In the genomic region with DNA sequence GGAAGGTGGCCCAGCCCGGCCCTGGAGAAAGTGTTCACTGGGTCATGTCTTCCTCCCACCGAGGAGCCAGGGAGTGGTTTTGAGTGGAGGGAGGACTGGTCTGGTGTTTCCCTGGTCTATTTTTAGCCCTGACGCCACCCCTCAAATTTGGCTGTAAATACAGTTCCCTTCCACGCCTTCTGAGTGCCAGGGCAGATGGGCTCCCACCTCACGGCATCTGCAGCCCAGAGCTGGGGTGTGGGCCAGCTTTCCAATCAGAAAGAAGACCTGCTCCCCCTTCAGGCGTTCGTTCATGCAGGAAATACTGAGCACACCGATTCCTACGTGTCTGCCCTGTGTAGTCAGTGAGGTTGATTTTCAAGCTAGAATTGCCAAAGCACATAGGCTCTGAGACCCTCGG, we compare ENCODE assay signal across 8 cellular contexts. TPM values are rescaled to one million over a fixed set of nuclear protein-coding genes. Genes with fewer than 3 reads are reported as not detected.
DNase-seq lines count a peak whose midpoint lies in the region; ATAC-seq and TF ChIP-seq lines count a peak whose summit lies in the region.

No MANE protein-coding gene starts in this region.

- peak; percentile 14 for DNase-seq in T-helper 2 cell treated with Interferon-gamma antibody and Interleukin-4, amounts not matched to agents 5 μg/mL and 100 μg/mL, for 36 hours (ENCODE audit: low spot score)
- DNase-seq in cerebellum (ENCODE audit: low spot score) (peak; percentile 31), islet precursor cell (no peak), hippocampal formation (lab: John Stamatoyannopoulos, UW) (no peak)

- peak overlapping the region; percentile 72 for H3K27ac Mint-ChIP-seq in T-helper 2 cell treated with Interferon-gamma antibody and Interleukin-4, amounts not matched to agents 5 μg/mL and 100 μg/mL, for 36 hours
- peak overlapping the region; percentile 50 to 78 (median 77) for H3K27ac Mint-ChIP-seq in nephron

- peak; percentile 28 to 47 (median 39) for TF ChIP-seq CTCF in nephron (IDR thresholded peaks at IDR 0.05; ENCODE audit: unreplicated experiment in 3 of 3)

- H3K27me3 Mint-ChIP-seq in T-helper 2 cell treated with Interferon-gamma antibody and Interleukin-4, amounts not matched to agents 5 μg/mL and 100 μg/mL, for 36 hours (ENCODE audit: low read depth), result no peaks in the 10 kb centered on the region
- no peaks in the 10 kb centered on the region for H3K27me3 Mint-ChIP-seq in nephron (ENCODE audit: low read depth)

- peaks cover 21% of the 10 kb centered on the region for H3K4me1 Mint-ChIP-seq in T-helper 2 cell treated with Interferon-gamma antibody and Interleukin-4, amounts not matched to agents 5 μg/mL and 100 μg/mL, for 36 hours (ENCODE audit: low read depth)
- peaks cover 25% of the 10 kb centered on the region for H3K4me1 Mint-ChIP-seq in nephron

- peak overlapping the region; percentile 62 for H3K4me3 Mint-ChIP-seq in T-helper 2 cell treated with Interferon-gamma antibody and Interleukin-4, amounts not matched to agents 5 μg/mL and 100 μg/mL, for 36 hours
- H3K4me3 Mint-ChIP-seq in nephron, result no peak overlapping the region

- no peaks in the 10 kb centered on the region for H3K9me3 Mint-ChIP-seq in T-helper 2 cell treated with Interferon-gamma antibody and Interleukin-4, amounts not matched to agents 5 μg/mL and 100 μg/mL, for 36 hours
- no peaks in the 10 kb centered on the region for H3K9me3 Mint-ChIP-seq in nephron

- ATAC-seq in GM19351 (IDR thresholded peaks at IDR 0.05; ENCODE audit: unreplicated experiment), result peak; percentile 58
- no peak for ATAC-seq in GM21381 (IDR thresholded peaks at IDR 0.05; ENCODE audit: unreplicated experiment)
- ATAC-seq in GM19397 (IDR thresholded peaks at IDR 0.05; ENCODE audit: unreplicated experiment), result no peak

- H3K36me3 Mint-ChIP-seq in T-helper 2 cell treated with Interferon-gamma antibody and Interleukin-4, amounts not matched to agents 5 μg/mL and 100 μg/mL, for 36 hours (ENCODE audit: low read depth), result no peaks in the 10 kb centered on the region
- H3K36me3 Mint-ChIP-seq in nephron (ENCODE audit: low read depth), result peaks cover 29% of the 10 kb centered on the region

RNA-seq across cellular contexts. Expression of gene SNX20, which starts 53.7 kb away (rescaled TPM):
- total RNA-seq in cerebellum, result not detected

Comparison
In these comparisons a context has a peak if more than half of its experiments do, and no peak if none do; other contexts are left out.
1. DNase-seq: peak in T-helper 2 cell treated with Interferon-gamma antibody and Interleukin-4, amounts not matched to agents 5 μg/mL and 100 μg/mL, for 36 hours (single experiment) and cerebellum (single experiment); none in islet precursor cell (single experiment) and hippocampal formation (0 of 2).